ENCODE assay signal across 8 cellular contexts in genomic region chr2:230327418-230328154, GRCh38. TPM values are rescaled to one million over a fixed set of nuclear protein-coding genes. Genes with fewer than 3 reads are reported as not detected.
DNase-seq lines count a peak whose midpoint lies in the region; ATAC-seq and TF ChIP-seq lines count a peak whose summit lies in the region.

No MANE protein-coding gene starts in this region.

- peaks cover 42% of the 10 kb centered on the region for H3K79me2 ChIP-seq in Loucy (ENCODE audit: insufficient read depth, low read length)

- H4K91ac ChIP-seq in mesenchymal stem cell (ENCODE audit: low read length): no peak overlapping the region

- H3K14ac ChIP-seq in mesenchymal stem cell (ENCODE audit: low read length in 2 of 2): no peak overlapping the region

- no peaks in the 10 kb centered on the region for H3K9me2 ChIP-seq in Loucy (replicated peaks; ENCODE audit: low read depth, low read length)

- H2AFZ ChIP-seq in Loucy (ENCODE audit: low read length) (peak overlapping the region; percentile 85), mesenchymal stem cell (ENCODE audit: low read depth, low read length) (no peak overlapping the region)

- H3F3A ChIP-seq in Loucy (ENCODE audit: low read depth): no peaks in the 10 kb centered on the region

- H3K36me3 ChIP-seq in Loucy (ENCODE audit: insufficient read depth, low read length): no peaks in the 10 kb centered on the region
- H3K36me3 ChIP-seq in mesenchymal stem cell (ENCODE audit: control insufficient read depth in 1 of 2, insufficient read depth in 2 of 2, low read depth in 1 of 2, low read length in 2 of 2): peaks cover 0 to 24% of the 10 kb centered on the region in 2 experiments

- H3K18ac ChIP-seq in mesenchymal stem cell (ENCODE audit: low read depth in 1 of 2, low read length in 2 of 2): no peak overlapping the region

- H3K27ac ChIP-seq in mesenchymal stem cell (ENCODE audit: low read length, poor library complexity, severe bottlenecking): peak overlapping the region; percentile 86

- H3K27me3 ChIP-seq in Loucy (ENCODE audit: insufficient read depth, low read length, poor library complexity, severe bottlenecking) (no peaks in the 10 kb centered on the region), mesenchymal stem cell (ENCODE audit: control insufficient read depth in 1 of 2, insufficient read depth in 1 of 2, low read length in 2 of 2) (no peaks in the 10 kb centered on the region)

- TF ChIP-seq CTCF in GM10266 (IDR thresholded peaks at IDR 0.05; ENCODE audit: control insufficient read depth, insufficient read depth, low read depth, missing control alignments): no peak
- TF ChIP-seq CTCF in Loucy (conservative IDR thresholded peaks at IDR 0.05; ENCODE audit: low read length): no peak
- no peak for TF ChIP-seq CTCF in astrocyte of the cerebellum (IDR thresholded peaks at IDR 0.05; ENCODE audit: low read depth, low read length, missing control alignments)

- H3K4me2 ChIP-seq in Loucy (ENCODE audit: low read depth, low read length, poor library complexity, severe bottlenecking) (peak overlapping the region; percentile 95), mesenchymal stem cell (ENCODE audit: low read length, poor library complexity, severe bottlenecking) (peak overlapping the region; percentile 88)

- no peak overlapping the region for H2BK5ac ChIP-seq in mesenchymal stem cell (ENCODE audit: low read depth, low read length, poor library complexity, severe bottlenecking)

- H2BK12ac ChIP-seq in mesenchymal stem cell (ENCODE audit: low read length in 2 of 2): no peak overlapping the region

- DNase-seq in GM10266 (ENCODE audit: extremely low spot score): peak; percentile 53
- DNase-seq in astrocyte of the cerebellum (ENCODE audit: low read depth): no peak
- DNase-seq in mesenchymal stem cell: no peak
- DNase-seq in HPDE6-E6E7 (ENCODE audit: extremely low spot score): no peak
- no peak for DNase-seq in SK-N-DZ (ENCODE audit: low spot score)
- no peak for DNase-seq in NCI-H82 treated with DMSO at 0.1 percent for 48 hours (lab: John Stamatoyannopoulos, UW; ENCODE audit: unreplicated experiment)

- no peak overlapping the region for H2BK120ac ChIP-seq in mesenchymal stem cell (ENCODE audit: low read depth, low read length)

- peak overlapping the region; percentile 6 for H2AK5ac ChIP-seq in mesenchymal stem cell (ENCODE audit: low read length, severe bottlenecking)

- H3K23ac ChIP-seq in mesenchymal stem cell (ENCODE audit: low read length in 2 of 2): no peak overlapping the region

- no peak overlapping the region for H4K8ac ChIP-seq in mesenchymal stem cell (ENCODE audit: low read length)

- peak overlapping the region in 1 of 2 experiments; percentile 89 for H3K4ac ChIP-seq in mesenchymal stem cell (ENCODE audit: low read depth in 1 of 2, low read length in 2 of 2)

- ATAC-seq in GM21619 (IDR thresholded peaks at IDR 0.05; ENCODE audit: unreplicated experiment): peak; percentile 57

- peak overlapping the region; percentile 91 for H3K9ac ChIP-seq in Loucy (ENCODE audit: low read depth, low read length, poor library complexity, severe bottlenecking)
- peak overlapping the region; percentile 89 for H3K9ac ChIP-seq in mesenchymal stem cell (ENCODE audit: low read length)

- in situ Hi-C loops in astrocyte of the cerebellum (cut with HindIII; ENCODE audit: low sequenced_read_pairs): no loop called here

- H3K9me3 ChIP-seq in Loucy (ENCODE audit: insufficient read depth, low read depth, low read length) (no peaks in the 10 kb centered on the region), mesenchymal stem cell (ENCODE audit: control insufficient read depth, low read length) (peaks cover 8% of the 10 kb centered on the region)

- 71% methylated on average over 4 of the region's 5 CpGs for WGBS in mesenchymal stem cell

- H4K20me1 ChIP-seq in Loucy (ENCODE audit: insufficient read depth, low read length, poor library complexity, severe bottlenecking): peaks cover 3% of the 10 kb centered on the region

- peak overlapping the region; percentile 87 for H3K4me3 ChIP-seq in Loucy (ENCODE audit: low read length, poor library complexity, severe bottlenecking)
- peak overlapping the region; percentile 43 for H3K4me3 ChIP-seq in astrocyte of the cerebellum (ENCODE audit: low read depth, low read length)
- peak overlapping the region in 1 of 2 experiments; percentile 87 for H3K4me3 ChIP-seq in mesenchymal stem cell (ENCODE audit: insufficient read depth in 1 of 2, low read depth in 1 of 2, low read length in 2 of 2)

- no peak overlapping the region for H2BK15ac ChIP-seq in mesenchymal stem cell (ENCODE audit: low read depth, poor library complexity, severe bottlenecking)

- peaks cover 7% of the 10 kb centered on the region for H3K79me1 ChIP-seq in mesenchymal stem cell (replicated peaks; ENCODE audit: low read length, poor library complexity, severe bottlenecking)

- peaks cover 51% of the 10 kb centered on the region for H3K4me1 ChIP-seq in Loucy (ENCODE audit: insufficient read depth, low read length, poor library complexity, severe bottlenecking)
- peaks cover 10% of the 10 kb centered on the region for H3K4me1 ChIP-seq in mesenchymal stem cell (ENCODE audit: control insufficient read depth, insufficient read depth, low read depth, low read length)

RNA-seq across cellular contexts. Expression of gene SP140L, which starts 0.6 kb away (rescaled TPM):
- polyA plus RNA-seq in mesenchymal stem cell (2013, experiment 1 of 2): 23.6 TPM
- polyA plus RNA-seq in mesenchymal stem cell (2013, experiment 2 of 2): 21.8 TPM
- polyA plus RNA-seq in SK-N-DZ (2014; cell fraction: cytosol; rRNA removed): not detected in 2 replicates
- polyA plus RNA-seq in SK-N-DZ (2014; cell fraction: nucleus; rRNA removed): not detected in 2 replicates
